Comparison of ENCODE assay signal across 24 cellular contexts in genomic region chr11:85884581-85885021, GRCh38. TPM values are rescaled to one million over a fixed set of nuclear protein-coding genes. Genes with fewer than 3 reads are reported as not detected.
DNase-seq lines count a peak whose midpoint lies in the region; ATAC-seq and TF ChIP-seq lines count a peak whose summit lies in the region.
"Had no signal": no experiment of that assay in that cellular context is flagged by ENCODE, and none has a peak within 500 bp of the region (broad histone marks: within the 10 kb centered on the region; RNA-seq: fewer than 3 reads in every experiment).

No MANE protein-coding gene starts in this region.

- no peaks in the 10 kb centered on the region for H3K36me3 ChIP-seq in spleen
- H3K36me3 ChIP-seq: gastrocnemius medialis, HAP-1, SJSA1, thoracic aorta, WERI-Rb-1 had no signal

- no peak overlapping the region for H3K27ac ChIP-seq in spleen
- H3K27ac ChIP-seq: C4-2B, gastrocnemius medialis, parathyroid adenoma, SJSA1, thoracic aorta, WERI-Rb-1 had no signal

- CTCF ChIA-PET in activated CD8-positive, alpha-beta memory T cell treated with anti-CD3 and anti-CD28 coated beads, Interleukin-2, amount 10 ng/mL, durations not matched to agents 7 days and 5 days (lab: Charles Lee) = no interaction called here

- ATAC-seq in HG02678 (IDR thresholded peaks at IDR 0.05; ENCODE audit: unreplicated experiment) = no peak
- no peak for ATAC-seq in activated CD8-positive, alpha-beta memory T cell treated with anti-CD3 and anti-CD28 coated beads, Interleukin-2, amount 10 ng/mL, durations not matched to agents 7 days and 5 days
- ATAC-seq: gastrocnemius medialis; natural killer cell treated with Interleukin-12 subunit alpha and Interleukin-12 subunit beta and Interleukin-15 and Interleukin-18, amount 100 ng/mL, for 72 hours; stimulated activated memory B cell treated with anti-CD40 and anti-IgM and Interleukin-4, amounts not matched to agents 10 μg/mL and 1 μg/mL and 100 μg/mL, for 72 hours; T-helper 17 cell had no signal

- no peaks in the 10 kb centered on the region for H3K9me3 ChIP-seq in spleen
- H3K9me3 ChIP-seq: gastrocnemius medialis, HAP-1, SJSA1, thoracic aorta had no signal

- H3K4me3 ChIP-seq in spleen = no peak overlapping the region
- H3K4me3 ChIP-seq: gastrocnemius medialis, HAP-1, SJSA1, thoracic aorta had no signal

- DNase-seq in A172 (ENCODE audit: low spot score) = peak; percentile 45
- DNase-seq in H4 (ENCODE audit: low spot score) = peak; percentile 35
- peak; percentile 45 for DNase-seq in RPMI7951 (ENCODE audit: low read depth)
- DNase-seq in fibroblast of peridontal ligament (ENCODE audit: extremely low read depth) = peak; percentile 56
- DNase-seq in HuH-7 (ENCODE audit: low spot score) = no peak
- no peak for DNase-seq in spleen
- no peak for DNase-seq in activated CD8-positive, alpha-beta memory T cell treated with anti-CD3 and anti-CD28 coated beads, Interleukin-2, amount 10 ng/mL, durations not matched to agents 7 days and 5 days
- DNase-seq: activated CD8-positive, alpha-beta memory T cell treated with anti-CD3 and anti-CD28 coated beads, Interleukin-2, amount 50 U/mL, for 48 hours; activated effector memory CD4-positive, alpha-beta T cell treated with Interleukin-2 at 50 U/mL for 16 hours; dermis blood vessel endothelial cell; gastrocnemius medialis; NCI-H187; T-helper 17 cell; WERI-Rb-1 had no signal

- no peak overlapping the region for H3K27ac Mint-ChIP-seq in activated CD8-positive, alpha-beta memory T cell treated with anti-CD3 and anti-CD28 coated beads, Interleukin-2, amount 10 ng/mL, durations not matched to agents 7 days and 5 days
- H3K27ac Mint-ChIP-seq: natural killer cell treated with Interleukin-12 subunit alpha and Interleukin-12 subunit beta and Interleukin-15 and Interleukin-18, amount 100 ng/mL, for 72 hours; stimulated activated memory B cell treated with anti-CD40 and anti-IgM and Interleukin-4, amounts not matched to agents 10 μg/mL and 1 μg/mL and 100 μg/mL, for 72 hours; T-helper 17 cell had no signal

- intact Hi-C loops in spleen (cut with DNase I; ENCODE audit: low total_unique reads) = no loop called here

- no peaks in the 10 kb centered on the region for H3K4me1 ChIP-seq in spleen
- H3K4me1 ChIP-seq: gastrocnemius medialis, HAP-1, parathyroid adenoma had no signal

- H3K4me3 Mint-ChIP-seq in activated CD8-positive, alpha-beta memory T cell treated with anti-CD3 and anti-CD28 coated beads, Interleukin-2, amount 10 ng/mL, durations not matched to agents 7 days and 5 days = no peak overlapping the region
- H3K4me3 Mint-ChIP-seq: natural killer cell treated with Interleukin-12 subunit alpha and Interleukin-12 subunit beta and Interleukin-15 and Interleukin-18, amount 100 ng/mL, for 72 hours; stimulated activated memory B cell treated with anti-CD40 and anti-IgM and Interleukin-4, amounts not matched to agents 10 μg/mL and 1 μg/mL and 100 μg/mL, for 72 hours; T-helper 17 cell had no signal

- H3K36me3 Mint-ChIP-seq in activated CD8-positive, alpha-beta memory T cell treated with anti-CD3 and anti-CD28 coated beads, Interleukin-2, amount 10 ng/mL, durations not matched to agents 7 days and 5 days = no peaks in the 10 kb centered on the region
- H3K36me3 Mint-ChIP-seq: natural killer cell treated with Interleukin-12 subunit alpha and Interleukin-12 subunit beta and Interleukin-15 and Interleukin-18, amount 100 ng/mL, for 72 hours; stimulated activated memory B cell treated with anti-CD40 and anti-IgM and Interleukin-4, amounts not matched to agents 10 μg/mL and 1 μg/mL and 100 μg/mL, for 72 hours had no signal

- no peak for TF ChIP-seq CTCF in spleen (IDR thresholded peaks at IDR 0.05 in 8 of 11, conservative IDR thresholded peaks at IDR 0.05 in 3 of 11)

- peaks cover 2% of the 10 kb centered on the region for H3K27me3 Mint-ChIP-seq in activated CD8-positive, alpha-beta memory T cell treated with anti-CD3 and anti-CD28 coated beads, Interleukin-2, amount 10 ng/mL, durations not matched to agents 7 days and 5 days
- H3K27me3 Mint-ChIP-seq: stimulated activated memory B cell treated with anti-CD40 and anti-IgM and Interleukin-4, amounts not matched to agents 10 μg/mL and 1 μg/mL and 100 μg/mL, for 72 hours had no signal

- WGBS in spleen, 5 donors = 72 to 79% (median 78%) methylated on average over 4 of the region's 4 CpGs

- H3K9me3 Mint-ChIP-seq in activated CD8-positive, alpha-beta memory T cell treated with anti-CD3 and anti-CD28 coated beads, Interleukin-2, amount 10 ng/mL, durations not matched to agents 7 days and 5 days (ENCODE audit: low read depth) = no peaks in the 10 kb centered on the region
- H3K9me3 Mint-ChIP-seq: natural killer cell treated with Interleukin-12 subunit alpha and Interleukin-12 subunit beta and Interleukin-15 and Interleukin-18, amount 100 ng/mL, for 72 hours; stimulated activated memory B cell treated with anti-CD40 and anti-IgM and Interleukin-4, amounts not matched to agents 10 μg/mL and 1 μg/mL and 100 μg/mL, for 72 hours had no signal

- TF ChIP-seq POLR2A in spleen (IDR thresholded peaks at IDR 0.05) = no peak

- no peaks in the 10 kb centered on the region for H3K4me1 Mint-ChIP-seq in activated CD8-positive, alpha-beta memory T cell treated with anti-CD3 and anti-CD28 coated beads, Interleukin-2, amount 10 ng/mL, durations not matched to agents 7 days and 5 days
- H3K4me1 Mint-ChIP-seq: stimulated activated memory B cell treated with anti-CD40 and anti-IgM and Interleukin-4, amounts not matched to agents 10 μg/mL and 1 μg/mL and 100 μg/mL, for 72 hours had no signal

- H3K27me3 ChIP-seq in spleen (replicated peaks in 1 of 7) = no peaks in the 10 kb centered on the region
- H3K27me3 ChIP-seq: gastrocnemius medialis, SJSA1 had no signal

RNA-seq across cellular contexts. Expression of gene CCDC83, which starts 29.4 kb away (rescaled TPM):
- total RNA-seq in A172 (2014; rRNA removed; shearing (Covaris generic)) = not detected in 2 replicates
- not detected in 2 replicates for total RNA-seq in H4 (2014; rRNA removed; shearing (Covaris generic))
- not detected in 2 replicates for total RNA-seq in RPMI7951 (2014; rRNA removed; shearing (Covaris generic))
- not detected for total RNA-seq in spleen
- not detected for polyA plus RNA-seq in spleen
- not detected for total RNA-seq in activated CD8-positive, alpha-beta memory T cell treated with anti-CD3 and anti-CD28 coated beads, Interleukin-2, amount 10 ng/mL, durations not matched to agents 7 days and 5 days
- total RNA-seq: bronchial epithelial cell; dermis blood vessel endothelial cell; gastrocnemius medialis; mesenteric fat pad; natural killer cell treated with Interleukin-12 subunit alpha and Interleukin-12 subunit beta and Interleukin-15 and Interleukin-18, amount 100 ng/mL, for 72 hours; SJSA1; thoracic aorta had no signal

Comparison
In these comparisons a context has a peak if more than half of its experiments do, and no peak if none do; other contexts are left out.
1. DNase-seq: peak in A172 (single experiment), H4 (single experiment), RPMI7951 (single experiment) and fibroblast of peridontal ligament (single experiment); none in HuH-7 (single experiment), spleen (single experiment) and activated CD8-positive, alpha-beta memory T cell treated with anti-CD3 and anti-CD28 coated beads, Interleukin-2, amount 10 ng/mL, durations not matched to agents 7 days and 5 days (single experiment).